Comparison of ENCODE assay signal across 11 cellular contexts in the genomic region with DNA sequence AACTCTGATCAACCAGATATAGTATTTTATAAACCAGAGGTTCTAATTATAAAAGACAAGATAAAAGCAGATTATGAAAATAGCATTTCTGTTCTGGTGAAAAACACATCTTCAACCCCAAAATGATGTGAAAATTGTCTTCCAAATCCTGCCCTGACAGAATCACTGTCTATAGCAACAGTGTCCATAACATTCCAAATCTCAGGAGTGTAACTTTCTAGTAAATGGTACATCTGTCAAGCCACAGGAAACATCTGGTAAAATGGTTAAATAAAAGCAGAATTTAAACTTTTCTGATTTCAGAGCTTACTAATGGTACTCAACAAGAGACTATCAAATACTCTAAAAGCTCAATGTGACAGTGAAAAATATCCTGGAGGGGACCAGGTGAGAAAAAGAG.
A peak's percentile ranks its signal among the peaks of the same experiment; 100 is the strongest.
DNase-seq lines count a peak whose midpoint lies in the region; ATAC-seq and TF ChIP-seq lines count a peak whose summit lies in the region.
"Had no signal": no experiment of that assay in that cellular context is flagged by ENCODE, and none has a peak within 500 bp of the region (broad histone marks: within the 10 kb centered on the region; RNA-seq: fewer than 3 reads in every experiment).

No MANE protein-coding gene starts in this region.

- peak in 2 of 4 donors; percentile 8 to 28 for ATAC-seq in heart left ventricle
- ATAC-seq in Right ventricle myocardium superior (ENCODE audit: poor library complexity), result no peak
- no peak for ATAC-seq in naive thymus-derived CD4-positive, alpha-beta T cell
- no peak for ATAC-seq in HG02885 (IDR thresholded peaks at IDR 0.05; ENCODE audit: poor library complexity, unreplicated experiment)
- ATAC-seq: activated T-cell treated with anti-CD3 and anti-CD28 coated beads, Interleukin-2, amount 50 U/mL, for 72 hours had no signal

- POLR2A ChIA-PET in naive thymus-derived CD4-positive, alpha-beta T cell (lab: Charles Lee), result no interaction called here

- H3K36me3 Mint-ChIP-seq in naive thymus-derived CD4-positive, alpha-beta T cell, result peaks cover 4 to 15% (median 10%) of the 10 kb centered on the region in 5 donors
- peaks cover 43% of the 10 kb centered on the region for H3K36me3 Mint-ChIP-seq in type B pancreatic cell

- peak overlapping the region in 8 of 10 donors; percentile 79 to 94 (median 84) for H3K4me3 Mint-ChIP-seq in naive thymus-derived CD4-positive, alpha-beta T cell
- H3K4me3 Mint-ChIP-seq in type B pancreatic cell, result peak overlapping the region; percentile 82

- no peaks in the 10 kb centered on the region for H3K27me3 ChIP-seq in heart left ventricle
- no peaks in the 10 kb centered on the region for H3K27me3 ChIP-seq in dorsolateral prefrontal cortex
- no peaks in the 10 kb centered on the region for H3K27me3 ChIP-seq in naive thymus-derived CD4-positive, alpha-beta T cell (ENCODE audit: control insufficient read depth in 2 of 2, insufficient read depth in 2 of 2, low read length in 2 of 2)

- no peak for TF ChIP-seq CTCF in heart left ventricle (IDR thresholded peaks at IDR 0.05)
- no peak for TF ChIP-seq CTCF in dorsolateral prefrontal cortex (IDR thresholded peaks at IDR 0.05 in 54 of 56, conservative IDR thresholded peaks at IDR 0.05 in 2 of 56; ENCODE audit: low read depth in 1 of 56, partially characterized antibody in 56 of 56)
- no peak for TF ChIP-seq CTCF in type B pancreatic cell (conservative IDR thresholded peaks at IDR 0.05)

- H3K27me3 Mint-ChIP-seq in naive thymus-derived CD4-positive, alpha-beta T cell, result no peaks in the 10 kb centered on the region
- H3K27me3 Mint-ChIP-seq in type B pancreatic cell, result no peaks in the 10 kb centered on the region

- no peak for DNase-seq in heart left ventricle
- DNase-seq in Right ventricle myocardium superior, result no peak
- DNase-seq in dorsolateral prefrontal cortex, result no peak
- DNase-seq in naive thymus-derived CD4-positive, alpha-beta T cell, result no peak
- DNase-seq in type B pancreatic cell (ENCODE audit: extremely low spot score, unreplicated experiment), result no peak
- DNase-seq in superior temporal gyrus (ENCODE audit: extremely low spot score), result no peak
- DNase-seq in Ammon's horn (ENCODE audit: low spot score), result no peak
- DNase-seq: activated T-cell treated with anti-CD3 and anti-CD28 coated beads, Interleukin-2, amount 50 U/mL, for 72 hours had no signal

- peaks cover 31 to 86% (median 81%) of the 10 kb centered on the region in 7 donors for H3K4me1 Mint-ChIP-seq in naive thymus-derived CD4-positive, alpha-beta T cell
- H3K4me1 Mint-ChIP-seq in type B pancreatic cell (ENCODE audit: unreplicated experiment), result peaks cover 82% of the 10 kb centered on the region

- H3K27ac ChIP-seq in heart left ventricle (peak overlapping the region in 10 of 12 donors; percentile 17 to 80 (median 74)), dorsolateral prefrontal cortex (peak overlapping the region in 56 of 59 donors; percentile 2 to 96 (median 88))
- H3K27ac ChIP-seq in naive thymus-derived CD4-positive, alpha-beta T cell (ENCODE audit: low read depth, low read length), result no peak overlapping the region
- H3K27ac ChIP-seq: A549, parathyroid adenoma had no signal

- CTCF ChIA-PET in naive thymus-derived CD4-positive, alpha-beta T cell (lab: Charles Lee), result no interaction called here

- peaks cover 18 to 80% (median 52%) of the 10 kb centered on the region in 12 donors for H3K4me1 ChIP-seq in heart left ventricle
- H3K4me1 ChIP-seq in naive thymus-derived CD4-positive, alpha-beta T cell (ENCODE audit: control insufficient read depth in 2 of 2, insufficient read depth in 2 of 2, low read length in 2 of 2), result peaks cover 0 to 15% of the 10 kb centered on the region in 2 donors

- intact Hi-C loops in heart left ventricle (cut with DNase I) (loop anchor here in 4 of 10 donors (5.0 to 10.0 kb wide), 2 partner anchors 52 to 59 kb away; a partner anchor contains a TSS), Right ventricle myocardium superior (cut with DNase I) (no loop called here), dorsolateral prefrontal cortex (cut with DNase I) (no loop called here)
- intact Hi-C loops in naive thymus-derived CD4-positive, alpha-beta T cell (cut with micrococcal nuclease), result no loop called here

- H3K9me3 Mint-ChIP-seq in naive thymus-derived CD4-positive, alpha-beta T cell, result peaks cover 0 to 2% (median 0%) of the 10 kb centered on the region in 11 donors
- no peaks in the 10 kb centered on the region for H3K9me3 Mint-ChIP-seq in type B pancreatic cell
- H3K9me3 Mint-ChIP-seq: activated T-cell treated with anti-CD3 and anti-CD28 coated beads, Interleukin-2, amount 50 U/mL, for 72 hours had no signal

- H3K36me3 ChIP-seq in heart left ventricle, result peaks cover 0 to 5% (median 0%) of the 10 kb centered on the region in 9 donors
- peaks cover 0 to 5% (median 0%) of the 10 kb centered on the region in 3 experiments for H3K36me3 ChIP-seq in naive thymus-derived CD4-positive, alpha-beta T cell (ENCODE audit: control insufficient read depth in 2 of 3, insufficient read depth in 3 of 3, low read length in 3 of 3)

- peak overlapping the region in 2 of 12 donors; percentile 43 to 59 for H3K4me3 ChIP-seq in heart left ventricle
- H3K4me3 ChIP-seq in dorsolateral prefrontal cortex, result peak overlapping the region in 7 of 59 donors; percentile 29 to 68 (median 55)
- no peak overlapping the region for H3K4me3 ChIP-seq in naive thymus-derived CD4-positive, alpha-beta T cell (ENCODE audit: low read length)
- H3K4me3 ChIP-seq: A549 had no signal

- peak overlapping the region in 7 of 9 donors; percentile 12 to 87 (median 79) for H3K27ac Mint-ChIP-seq in naive thymus-derived CD4-positive, alpha-beta T cell
- H3K27ac Mint-ChIP-seq in type B pancreatic cell, result peak overlapping the region; percentile 89

- no peak for TF ChIP-seq POLR2A in heart left ventricle (IDR thresholded peaks at IDR 0.05)

- no peaks in the 10 kb centered on the region for H3K9me3 ChIP-seq in heart left ventricle
- no peaks in the 10 kb centered on the region for H3K9me3 ChIP-seq in naive thymus-derived CD4-positive, alpha-beta T cell (ENCODE audit: control insufficient read depth in 2 of 3, low read length in 3 of 3)
- H3K9me3 ChIP-seq: A549 had no signal
